ENCODE assay signal across 22 cellular contexts in genomic region chr12:122850048-122850445, GRCh38.
"Had no signal": no experiment of that assay in that cellular context is flagged by ENCODE, and none has a peak within 500 bp of the region (broad histone marks: within the 10 kb centered on the region; RNA-seq: fewer than 3 reads in every experiment).

No MANE protein-coding gene starts in this region.

- H3K9me3 ChIP-seq: gastrocnemius medialis, mucosa of descending colon, neutrophil, SJCRH30, testis had no signal

- H3K27ac Mint-ChIP-seq: activated CD4-positive, alpha-beta T cell treated with anti-CD3 and anti-CD28 coated beads, Interleukin-2, amount 10 ng/mL, durations not matched to agents 24 days and 14 days; activated CD8-positive, alpha-beta T cell treated with anti-CD3 and anti-CD28 coated beads, Interleukin-2, amount 10 ng/mL, durations not matched to agents 7 days and 5 days; activated naive CD8-positive, alpha-beta T cell; endodermal cell; memory B cell had no signal

- H3K4me3 ChIP-seq: gastrocnemius medialis, mucosa of descending colon, SJCRH30, testis had no signal

- ATAC-seq: activated CD8-positive, alpha-beta T cell treated with anti-CD3 and anti-CD28 coated beads, Interleukin-2, amount 10 ng/mL, durations not matched to agents 7 days and 5 days; gastrocnemius medialis; mucosa of descending colon; naive thymus-derived CD4-positive, alpha-beta T cell; stimulated activated naive CD8-positive, alpha-beta T cell treated with anti-CD3 and anti-CD28 coated beads, Interleukin-15, Interleukin-2, amounts not matched to agents 100 U/mL and 50 U/mL, for 24 hours had no signal

- H3K4me1 ChIP-seq: SJCRH30, testis had no signal

- H3K27ac ChIP-seq: brain microvascular endothelial cell, neutrophil, SJCRH30, testis had no signal

- DNase-seq: activated CD4-positive, alpha-beta T cell treated with anti-CD3 and anti-CD28 coated beads, Interleukin-2, amount 10 ng/mL, durations not matched to agents 24 days and 14 days; activated CD4-positive, CD25-positive, alpha-beta regulatory T cell; activated CD8-positive, alpha-beta memory T cell treated with anti-CD3 and anti-CD28 coated beads, Interleukin-2, amount 50 U/mL, for 4 hours; activated CD8-positive, alpha-beta T cell treated with anti-CD3 and anti-CD28 coated beads, Interleukin-2, amount 10 ng/mL, durations not matched to agents 7 days and 5 days; activated gamma-delta T cell treated with Interleukin-2 at 50 U/mL for 16 hours; activated T-cell treated with anti-CD3 and anti-CD28 coated beads, Interleukin-2, amount 50 U/mL, for 48 hours; amniotic stem cell; brain microvascular endothelial cell; erythroblast; gastrocnemius medialis; naive thymus-derived CD4-positive, alpha-beta T cell; retina; SJCRH30; stimulated activated CD4-positive, alpha-beta T cell treated with anti-CD3 and anti-CD28 coated beads, Interleukin-4, amount 100 ng/mL, for 1 hour; stimulated activated naive CD8-positive, alpha-beta T cell treated with anti-CD3 and anti-CD28 coated beads, Interleukin-15, Interleukin-2, amounts not matched to agents 100 U/mL and 50 U/mL, for 24 hours; SW 1271 had no signal

- H3K27me3 Mint-ChIP-seq: activated CD4-positive, alpha-beta T cell treated with anti-CD3 and anti-CD28 coated beads, Interleukin-2, amount 10 ng/mL, durations not matched to agents 24 days and 14 days; activated naive CD8-positive, alpha-beta T cell; memory B cell; naive thymus-derived CD4-positive, alpha-beta T cell had no signal

- H3K9me3 Mint-ChIP-seq: activated CD4-positive, alpha-beta T cell treated with anti-CD3 and anti-CD28 coated beads, Interleukin-2, amount 10 ng/mL, durations not matched to agents 24 days and 14 days; endodermal cell; memory B cell; naive thymus-derived CD4-positive, alpha-beta T cell had no signal

- H3K36me3 ChIP-seq: brain microvascular endothelial cell, gastrocnemius medialis, SJCRH30 had no signal

- H3K36me3 Mint-ChIP-seq: activated naive CD8-positive, alpha-beta T cell had no signal

- H3K4me3 Mint-ChIP-seq: activated CD4-positive, alpha-beta T cell treated with anti-CD3 and anti-CD28 coated beads, Interleukin-2, amount 10 ng/mL, durations not matched to agents 24 days and 14 days; activated CD8-positive, alpha-beta T cell treated with anti-CD3 and anti-CD28 coated beads, Interleukin-2, amount 10 ng/mL, durations not matched to agents 7 days and 5 days; activated naive CD8-positive, alpha-beta T cell; endodermal cell; memory B cell; naive thymus-derived CD4-positive, alpha-beta T cell had no signal

- H3K4me1 Mint-ChIP-seq: activated CD4-positive, alpha-beta T cell treated with anti-CD3 and anti-CD28 coated beads, Interleukin-2, amount 10 ng/mL, durations not matched to agents 24 days and 14 days; endodermal cell; naive thymus-derived CD4-positive, alpha-beta T cell had no signal

- H3K27me3 ChIP-seq: brain microvascular endothelial cell, gastrocnemius medialis, neutrophil, SJCRH30, testis had no signal
